ENCODE assay signal across 22 cellular contexts in the genomic region with DNA sequence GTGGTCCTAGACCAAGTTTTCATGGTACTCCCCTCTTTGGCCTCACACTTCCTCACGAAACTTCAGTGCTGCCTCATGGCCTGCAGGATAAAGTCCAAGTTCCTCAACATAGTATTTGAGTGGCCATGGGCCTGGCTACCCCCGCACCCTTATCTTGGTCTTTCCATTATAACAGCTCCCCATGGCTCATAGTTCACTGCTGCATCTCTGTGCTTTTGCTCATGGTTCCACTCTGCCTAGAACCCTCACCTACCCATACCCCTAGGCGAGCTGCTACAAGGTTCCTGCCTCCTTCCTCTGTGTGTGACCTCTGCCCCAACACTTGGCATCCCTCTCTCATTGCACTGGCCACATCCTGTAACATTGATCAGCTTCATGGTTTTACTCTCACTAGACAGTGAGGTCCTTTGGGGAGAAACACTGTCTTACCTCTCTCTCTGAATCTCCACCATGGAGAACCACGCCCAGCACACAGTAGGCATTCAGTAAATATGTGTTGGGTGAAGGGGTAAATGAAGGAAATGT.
DNase-seq lines count a peak whose midpoint lies in the region; ATAC-seq and TF ChIP-seq lines count a peak whose summit lies in the region.
"Had no signal": no experiment of that assay in that cellular context is flagged by ENCODE, and none has a peak within 500 bp of the region (broad histone marks: within the 10 kb centered on the region; RNA-seq: fewer than 3 reads in every experiment).

No MANE protein-coding gene starts in this region.

- POLR2A ChIA-PET in activated CD8-positive, alpha-beta T cell treated with anti-CD3 and anti-CD28 coated beads for 36 hours (lab: Charles Lee) = no interaction called here

- H3K4me3 ChIP-seq in endodermal cell (ENCODE audit: low read length) = no peak overlapping the region
- H3K4me3 ChIP-seq: BLaER1, GM12878 had no signal

- peak; percentile 47 for DNase-seq in activated CD8-positive, alpha-beta memory T cell treated with anti-CD3 and anti-CD28 coated beads, Interleukin-2, amount 10 ng/mL, durations not matched to agents 7 days and 5 days
- no peak for DNase-seq in activated CD8-positive, alpha-beta memory T cell treated with anti-CD3 and anti-CD28 coated beads for 24 hours
- DNase-seq in activated CD8-positive, alpha-beta T cell treated with anti-CD3 and anti-CD28 coated beads for 36 hours = no peak
- DNase-seq in endodermal cell (peak; percentile 26), NCI-H526 treated with DMSO at 0.1 percent for 48 hours (lab: John Stamatoyannopoulos, UW) (no peak), kidney glomerular epithelial cell (lab: John Stamatoyannopoulos, UW) (no peak), NCI-H1694 (lab: John Stamatoyannopoulos, UW) (no peak)
- DNase-seq: Calu3; CD4-positive, alpha-beta memory T cell; GF-D8; Karpas-422; MM.1S; NCI-H1092 treated with DMSO at 0.1 percent for 48 hours; NCI-H146; NCI-H2081; NCI-H446 treated with DMSO at 0.1 percent for 48 hours; NK-92 treated with Interleukin-12 subunit alpha and Interleukin-12 subunit beta, amount 100 ng/mL, for 24 hours had no signal

- ATAC-seq in activated CD8-positive, alpha-beta memory T cell treated with anti-CD3 and anti-CD28 coated beads, Interleukin-2, amount 10 ng/mL, durations not matched to agents 7 days and 5 days = peak; percentile 74
- ATAC-seq in activated CD8-positive, alpha-beta T cell treated with anti-CD3 and anti-CD28 coated beads for 36 hours = peak; percentile 26
- ATAC-seq in stimulated activated memory B cell treated with anti-CD40 and anti-IgM and Interleukin-4, amounts not matched to agents 10 μg/mL and 1 μg/mL and 100 μg/mL, for 72 hours = peak; percentile 5
- ATAC-seq: GM12878, Right ventricle myocardium inferior had no signal

- H3K36me3 ChIP-seq in endodermal cell (ENCODE audit: control insufficient read depth, insufficient read depth, low read length) = no peaks in the 10 kb centered on the region
- H3K36me3 ChIP-seq: BLaER1 had no signal

- no peak overlapping the region for H3K27ac Mint-ChIP-seq in activated CD8-positive, alpha-beta memory T cell treated with anti-CD3 and anti-CD28 coated beads, Interleukin-2, amount 10 ng/mL, durations not matched to agents 7 days and 5 days
- no peak overlapping the region for H3K27ac Mint-ChIP-seq in activated CD8-positive, alpha-beta T cell treated with anti-CD3 and anti-CD28 coated beads for 36 hours
- H3K27ac Mint-ChIP-seq in endodermal cell = no peak overlapping the region
- no peak overlapping the region for H3K27ac Mint-ChIP-seq in stimulated activated memory B cell treated with anti-CD40 and anti-IgM and Interleukin-4, amounts not matched to agents 10 μg/mL and 1 μg/mL and 100 μg/mL, for 72 hours
- H3K27ac Mint-ChIP-seq: IgD-negative memory B cell had no signal

- no peaks in the 10 kb centered on the region for H3K9me3 Mint-ChIP-seq in activated CD8-positive, alpha-beta memory T cell treated with anti-CD3 and anti-CD28 coated beads, Interleukin-2, amount 10 ng/mL, durations not matched to agents 7 days and 5 days (ENCODE audit: low read depth)
- H3K9me3 Mint-ChIP-seq in activated CD8-positive, alpha-beta T cell treated with anti-CD3 and anti-CD28 coated beads for 36 hours = no peaks in the 10 kb centered on the region
- peaks cover 7% of the 10 kb centered on the region for H3K9me3 Mint-ChIP-seq in endodermal cell
- no peaks in the 10 kb centered on the region for H3K9me3 Mint-ChIP-seq in stimulated activated memory B cell treated with anti-CD40 and anti-IgM and Interleukin-4, amounts not matched to agents 10 μg/mL and 1 μg/mL and 100 μg/mL, for 72 hours

- H3K4me1 ChIP-seq in endodermal cell (ENCODE audit: control insufficient read depth, insufficient read depth, low read length) = no peaks in the 10 kb centered on the region
- H3K4me1 ChIP-seq: BLaER1 had no signal

- CTCF ChIA-PET in activated CD8-positive, alpha-beta memory T cell treated with anti-CD3 and anti-CD28 coated beads, Interleukin-2, amount 10 ng/mL, durations not matched to agents 7 days and 5 days (lab: Charles Lee) = interaction anchor here (0.6 to 7.6 kb wide), 6 partner anchors 11 to 218 kb away, joined by 3 to 43 read pairs (median 3); no protein-coding TSS in a partner anchor
- CTCF ChIA-PET in activated CD8-positive, alpha-beta T cell treated with anti-CD3 and anti-CD28 coated beads for 36 hours (lab: Charles Lee) = interaction anchor here (1.1 to 6.6 kb wide), 5 partner anchors 18 to 222 kb away, joined by 3 to 43 read pairs (median 3); no protein-coding TSS in a partner anchor

- no peaks in the 10 kb centered on the region for H3K36me3 Mint-ChIP-seq in activated CD8-positive, alpha-beta memory T cell treated with anti-CD3 and anti-CD28 coated beads, Interleukin-2, amount 10 ng/mL, durations not matched to agents 7 days and 5 days
- no peaks in the 10 kb centered on the region for H3K36me3 Mint-ChIP-seq in activated CD8-positive, alpha-beta T cell treated with anti-CD3 and anti-CD28 coated beads for 36 hours (ENCODE audit: low read depth)
- H3K36me3 Mint-ChIP-seq in endodermal cell (ENCODE audit: low read depth) = no peaks in the 10 kb centered on the region
- H3K36me3 Mint-ChIP-seq in stimulated activated memory B cell treated with anti-CD40 and anti-IgM and Interleukin-4, amounts not matched to agents 10 μg/mL and 1 μg/mL and 100 μg/mL, for 72 hours = no peaks in the 10 kb centered on the region
- H3K36me3 Mint-ChIP-seq: CD4-positive, alpha-beta memory T cell; IgD-negative memory B cell had no signal

- peaks cover 2% of the 10 kb centered on the region for H3K27me3 Mint-ChIP-seq in activated CD8-positive, alpha-beta memory T cell treated with anti-CD3 and anti-CD28 coated beads, Interleukin-2, amount 10 ng/mL, durations not matched to agents 7 days and 5 days
- peaks cover 2% of the 10 kb centered on the region for H3K27me3 Mint-ChIP-seq in activated CD8-positive, alpha-beta T cell treated with anti-CD3 and anti-CD28 coated beads for 36 hours
- H3K27me3 Mint-ChIP-seq in endodermal cell (ENCODE audit: insufficient read depth) = peaks cover 19% of the 10 kb centered on the region
- H3K27me3 Mint-ChIP-seq in stimulated activated memory B cell treated with anti-CD40 and anti-IgM and Interleukin-4, amounts not matched to agents 10 μg/mL and 1 μg/mL and 100 μg/mL, for 72 hours = peaks cover 44% of the 10 kb centered on the region

- no peak overlapping the region for H3K4me3 Mint-ChIP-seq in activated CD8-positive, alpha-beta memory T cell treated with anti-CD3 and anti-CD28 coated beads, Interleukin-2, amount 10 ng/mL, durations not matched to agents 7 days and 5 days
- no peak overlapping the region for H3K4me3 Mint-ChIP-seq in activated CD8-positive, alpha-beta T cell treated with anti-CD3 and anti-CD28 coated beads for 36 hours
- no peak overlapping the region for H3K4me3 Mint-ChIP-seq in endodermal cell
- no peak overlapping the region for H3K4me3 Mint-ChIP-seq in stimulated activated memory B cell treated with anti-CD40 and anti-IgM and Interleukin-4, amounts not matched to agents 10 μg/mL and 1 μg/mL and 100 μg/mL, for 72 hours
- H3K4me3 Mint-ChIP-seq: CD4-positive, alpha-beta memory T cell; IgD-negative memory B cell had no signal

- H3K9me3 ChIP-seq in endodermal cell (ENCODE audit: control insufficient read depth, low read length) = peaks cover 8% of the 10 kb centered on the region
- H3K9me3 ChIP-seq: BLaER1 had no signal

- H3K27me3 ChIP-seq in endodermal cell (ENCODE audit: control insufficient read depth, insufficient read depth, low read length, poor library complexity, severe bottlenecking) = no peaks in the 10 kb centered on the region
- H3K27me3 ChIP-seq: BLaER1 had no signal

- no peak for TF ChIP-seq CTCF in activated CD8-positive, alpha-beta T cell treated with anti-CD3 and anti-CD28 coated beads for 36 hours (IDR thresholded peaks at IDR 0.05)
- TF ChIP-seq CTCF in endodermal cell (conservative IDR thresholded peaks at IDR 0.05) = no peak

- no peak overlapping the region for H3K27ac ChIP-seq in endodermal cell (ENCODE audit: low read depth, low read length)
- H3K27ac ChIP-seq: BLaER1 had no signal

- intact Hi-C loops in activated CD8-positive, alpha-beta T cell treated with anti-CD3 and anti-CD28 coated beads for 36 hours (cut with micrococcal nuclease) = no loop called here

- H3K4me1 Mint-ChIP-seq in activated CD8-positive, alpha-beta memory T cell treated with anti-CD3 and anti-CD28 coated beads, Interleukin-2, amount 10 ng/mL, durations not matched to agents 7 days and 5 days = peaks cover 31% of the 10 kb centered on the region
- H3K4me1 Mint-ChIP-seq in activated CD8-positive, alpha-beta T cell treated with anti-CD3 and anti-CD28 coated beads for 36 hours (ENCODE audit: low read depth) = peaks cover 13% of the 10 kb centered on the region
- H3K4me1 Mint-ChIP-seq in endodermal cell = peaks cover 9% of the 10 kb centered on the region
- peaks cover 10% of the 10 kb centered on the region for H3K4me1 Mint-ChIP-seq in stimulated activated memory B cell treated with anti-CD40 and anti-IgM and Interleukin-4, amounts not matched to agents 10 μg/mL and 1 μg/mL and 100 μg/mL, for 72 hours

- no peak overlapping the region for H3K9ac ChIP-seq in endodermal cell (ENCODE audit: extremely low read depth, low read length, poor library complexity, severe bottlenecking)
- H3K9ac ChIP-seq: BLaER1 had no signal

- WGBS in endodermal cell (ENCODE audit: insufficient coverage in 1 of 2, insufficient read length in 1 of 2), 2 experiments = 79 to 95% methylated on average over 3 to 4 of the region's 4 CpGs

Comparison
In these comparisons a context has a peak if more than half of its experiments do, and no peak if none do; other contexts are left out.
1. DNase-seq: peak in activated CD8-positive, alpha-beta memory T cell treated with anti-CD3 and anti-CD28 coated beads, Interleukin-2, amount 10 ng/mL, durations not matched to agents 7 days and 5 days (single experiment) and endodermal cell (single experiment); none in activated CD8-positive, alpha-beta memory T cell treated with anti-CD3 and anti-CD28 coated beads for 24 hours (single experiment), activated CD8-positive, alpha-beta T cell treated with anti-CD3 and anti-CD28 coated beads for 36 hours (single experiment), NCI-H526 treated with DMSO at 0.1 percent for 48 hours (single experiment), kidney glomerular epithelial cell (single experiment) and NCI-H1694 (single experiment).
2. ATAC-seq: peak in every context shown above with its lines; median percentile 74 in activated CD8-positive, alpha-beta memory T cell treated with anti-CD3 and anti-CD28 coated beads, Interleukin-2, amount 10 ng/mL, durations not matched to agents 7 days and 5 days; 26 in activated CD8-positive, alpha-beta T cell treated with anti-CD3 and anti-CD28 coated beads for 36 hours; 5 in stimulated activated memory B cell treated with anti-CD40 and anti-IgM and Interleukin-4, amounts not matched to agents 10 μg/mL and 1 μg/mL and 100 μg/mL, for 72 hours.